In genomic region chr1:233945573-233945972, GRCh38 we compare ENCODE assay signal across 20 cellular contexts. TPM values are rescaled to one million over a fixed set of nuclear protein-coding genes. Genes with fewer than 3 reads are reported as not detected.
DNase-seq lines count a peak whose midpoint lies in the region; ATAC-seq, FAIRE-seq and TF ChIP-seq lines count a peak whose summit lies in the region.
"Had no signal": no experiment of that assay in that cellular context is flagged by ENCODE, and none has a peak within 500 bp of the region (broad histone marks: within the 10 kb centered on the region; RNA-seq: fewer than 3 reads in every experiment).

No MANE protein-coding gene starts in this region.

- TF ChIP-seq POLR2A in breast epithelium (IDR thresholded peaks at IDR 0.05) = no peak
- no peak for TF ChIP-seq POLR2A in K562 (conservative IDR thresholded peaks at IDR 0.05)

- H3K9me1 ChIP-seq in K562 (ENCODE audit: control insufficient read depth, insufficient read depth, low read length) = no peaks in the 10 kb centered on the region

- H3K9me3 ChIP-seq in breast epithelium (peaks cover 2 to 4% of the 10 kb centered on the region in 2 donors), K562 (replicated peaks; ENCODE audit: control insufficient read depth, insufficient read depth, low read depth, low read length) (no peaks in the 10 kb centered on the region)
- H3K9me3 ChIP-seq: Caco-2, esophagus muscularis mucosa had no signal

- no peaks in the 10 kb centered on the region for H3K79me2 ChIP-seq in K562 (ENCODE audit: control insufficient read depth, insufficient read depth, low read length)

- TF ChIP-seq CTCF in MCF 10A (IDR thresholded peaks at IDR 0.05; ENCODE audit: unreplicated experiment) = no peak
- TF ChIP-seq CTCF in breast epithelium (IDR thresholded peaks at IDR 0.05) = no peak
- TF ChIP-seq CTCF in K562 (IDR thresholded peaks at IDR 0.05 in 2 of 3, conservative IDR thresholded peaks at IDR 0.05 in 1 of 3; ENCODE audit: insufficient read depth in 2 of 3, low read depth in 1 of 3, low read length in 3 of 3) = no peak

- H3K36me3 ChIP-seq in breast epithelium (no peaks in the 10 kb centered on the region), K562 (ENCODE audit: control insufficient read depth, insufficient read depth, low read length) (no peaks in the 10 kb centered on the region)
- H3K36me3 ChIP-seq: esophagus muscularis mucosa, tibial nerve had no signal

- H3K4me1 Mint-ChIP-seq in MCF 10A (ENCODE audit: insufficient read depth, unreplicated experiment) = peaks cover 7% of the 10 kb centered on the region
- H3K4me1 Mint-ChIP-seq: activated CD4-positive, alpha-beta T cell treated with anti-CD3 and anti-CD28 coated beads, Interleukin-2, amount 10 ng/mL, durations not matched to agents 24 days and 14 days; activated naive CD8-positive, alpha-beta T cell treated with anti-CD3 and anti-CD28 coated beads for 36 hours; naive B cell had no signal

- H3K4me3 Mint-ChIP-seq in MCF 10A (ENCODE audit: unreplicated experiment) = no peak overlapping the region
- H3K4me3 Mint-ChIP-seq: activated CD4-positive, alpha-beta T cell treated with anti-CD3 and anti-CD28 coated beads, Interleukin-2, amount 10 ng/mL, durations not matched to agents 24 days and 14 days; activated naive CD8-positive, alpha-beta T cell treated with anti-CD3 and anti-CD28 coated beads for 36 hours; naive B cell had no signal

- no peaks in the 10 kb centered on the region for H3K27me3 ChIP-seq in breast epithelium
- H3K27me3 ChIP-seq in K562 (ENCODE audit: control insufficient read depth in 2 of 2, insufficient read depth in 2 of 2, low read length in 2 of 2) = peaks cover 4 to 13% of the 10 kb centered on the region in 2 experiments; a peak in 3 of 5 replicates
- H3K27me3 ChIP-seq: esophagus muscularis mucosa, tibial nerve had no signal

- H3K4me1 ChIP-seq in breast epithelium = no peaks in the 10 kb centered on the region
- H3K4me1 ChIP-seq in K562 (replicated peaks in 1 of 2; ENCODE audit: control insufficient read depth in 2 of 2, insufficient read depth in 2 of 2, low read length in 2 of 2) = no peaks in the 10 kb centered on the region
- H3K4me1 ChIP-seq: Caco-2, esophagus muscularis mucosa, tibial nerve had no signal

- H3K27ac Mint-ChIP-seq in MCF 10A (ENCODE audit: low read depth, unreplicated experiment) = no peak overlapping the region
- H3K27ac Mint-ChIP-seq: activated CD4-positive, alpha-beta T cell treated with anti-CD3 and anti-CD28 coated beads, Interleukin-2, amount 10 ng/mL, durations not matched to agents 24 days and 14 days; activated naive CD8-positive, alpha-beta T cell treated with anti-CD3 and anti-CD28 coated beads for 36 hours; naive B cell had no signal

- H3K9ac ChIP-seq in K562 (ENCODE audit: insufficient read depth in 1 of 2, low read depth in 2 of 2, low read length in 2 of 2) = no peak overlapping the region

- in situ Hi-C loops in K562 (cut with MboI) = no loop called here

- no peak for TF ChIP-seq EP300 in K562 (IDR thresholded peaks at IDR 0.05; ENCODE audit: low read length)

- H3K27me3 Mint-ChIP-seq in MCF 10A (ENCODE audit: insufficient read depth, unreplicated experiment) = no peaks in the 10 kb centered on the region

- intact Hi-C loops in MCF 10A (cut with micrococcal nuclease) = no loop called here
- intact Hi-C loops in breast epithelium (cut with DNase I; ENCODE audit: low total_unique reads) = no loop called here
- intact Hi-C loops in K562 (cut with micrococcal nuclease) = no loop called here

- no peaks in the 10 kb centered on the region for H4K20me1 ChIP-seq in K562 (replicated peaks; ENCODE audit: control insufficient read depth, insufficient read depth, low read length)

- no peak overlapping the region for H3K4me3 ChIP-seq in breast epithelium
- H3K4me3 ChIP-seq in K562 = no peak overlapping the region
- H3K4me3 ChIP-seq: esophagus muscularis mucosa, lung, smooth muscle cell, tibial nerve had no signal

- H3K27ac ChIP-seq in breast epithelium (no peak overlapping the region), K562 (ENCODE audit: extremely low read depth, low read depth, low read length) (no peak overlapping the region)
- H3K27ac ChIP-seq: esophagus muscularis mucosa, tibial nerve had no signal

- H2AFZ ChIP-seq in K562 (ENCODE audit: low read depth, low read length) = no peak overlapping the region

- no peaks in the 10 kb centered on the region for H3K36me3 Mint-ChIP-seq in MCF 10A (ENCODE audit: insufficient read depth, unreplicated experiment)
- H3K36me3 Mint-ChIP-seq: activated naive CD8-positive, alpha-beta T cell treated with anti-CD3 and anti-CD28 coated beads for 36 hours had no signal

- 2% methylated on average over 3 of the region's 3 CpGs for WGBS in K562 (ENCODE audit: insufficient coverage, low coverage, missing lambda C conversion rate)

- peaks cover 5% of the 10 kb centered on the region for H3K9me3 Mint-ChIP-seq in MCF 10A (ENCODE audit: unreplicated experiment)
- H3K9me3 Mint-ChIP-seq: activated CD4-positive, alpha-beta T cell treated with anti-CD3 and anti-CD28 coated beads, Interleukin-2, amount 10 ng/mL, durations not matched to agents 24 days and 14 days; activated naive CD8-positive, alpha-beta T cell treated with anti-CD3 and anti-CD28 coated beads for 36 hours had no signal

- BruUV-seq in MCF 10A (replicated peaks; lab: Mats Ljungman, UMichigan) = no TSS peak
- BruUV-seq in K562 (replicated peaks; lab: Mats Ljungman, UMichigan) = no TSS peak

- DNase-seq in MCF 10A (ENCODE audit: unreplicated experiment) (peak; percentile 21), breast epithelium (ENCODE audit: low spot score in 2 of 2) (no peak), LoVo (ENCODE audit: low spot score) (peak; percentile 26), K562 (ENCODE audit: extremely low read depth in 1 of 4, low spot score in 3 of 4) (no peak), renal cortical epithelial cell (ENCODE audit: low read depth) (peak; percentile 97), NCI-H128 (lab: John Stamatoyannopoulos, UW; ENCODE audit: unreplicated experiment) (no peak), COLO668 (lab: John Stamatoyannopoulos, UW; ENCODE audit: unreplicated experiment) (no peak)
- DNase-seq: activated CD4-positive, alpha-beta T cell treated with anti-CD3 and anti-CD28 coated beads, Interleukin-2, amount 10 ng/mL, durations not matched to agents 24 days and 14 days; activated naive CD8-positive, alpha-beta T cell treated with anti-CD3 and anti-CD28 coated beads for 36 hours; activated T-cell treated with anti-CD3 and anti-CD28 coated beads, Interleukin-2, amount 50 U/mL, for 48 hours; Caco-2; GDM1; naive B cell had no signal

- H3K4me2 ChIP-seq in K562 (ENCODE audit: insufficient read depth, low read length) = no peak overlapping the region
- H3K4me2 ChIP-seq: smooth muscle cell had no signal

- CTCF ChIA-PET in MCF 10A (lab: Yijun Ruan, JAX) = interaction anchor here (1.2 kb wide), 1 partner anchor 121 kb away, joined by 3 read pairs; no protein-coding TSS in a partner anchor
- CTCF ChIA-PET in K562 (lab: Yijun Ruan, JAX; ENCODE audit: low intra/inter-chr PET ratio) = interaction anchor here (0.6 kb wide), 1 partner anchor 60 kb away, joined by 3 read pairs; no protein-coding TSS in a partner anchor

- POLR2A ChIA-PET in MCF 10A (lab: Yijun Ruan, JAX) = no interaction called here
- POLR2A ChIA-PET in K562 (lab: Yijun Ruan, JAX) = interaction anchor here (0.6 kb wide), 1 partner anchor 41 kb away, joined by 4 read pairs; the partner anchor contains the start of gene SLC35F3

- ATAC-seq in K562 (no peak), HG02623 (IDR thresholded peaks at IDR 0.05; ENCODE audit: unreplicated experiment) (no peak)

- no peak for FAIRE-seq in K562 (lab: Jason Lieb, UNC)

- no peak for TF ChIP-seq RAD21 in K562 (CRISPR knock-in tag; conservative IDR thresholded peaks at IDR 0.05 in 1 of 2, IDR thresholded peaks at IDR 0.05 in 1 of 2)

TF ChIP-seq in K562, 482 proteins besides CTCF, POLR2A, EP300 and RAD21:
- TF ChIP-seq ELF4 (CRISPR knock-in tag; IDR thresholded peaks at IDR 0.05) = no peak
- TF ChIP-seq FOSL1 (tag; conservative IDR thresholded peaks at IDR 0.05) = peak; percentile 68

RNA-seq across cellular contexts. Expression of gene SLC35F3, which starts 41.1 kb away (rescaled TPM):
- 2.9 and 3.3 TPM in 2 replicates for total RNA-seq in MCF 10A (2022)
- 10 to 100 TPM in 1 of 3 donors, 1 to 10 TPM in 1, not detected in 1; 8.8 to 13.0 TPM for total RNA-seq in breast epithelium
- 0.21 and 0.23 TPM in 2 replicates for total RNA-seq in K562 (2011; cell fraction: chromatin; rRNA removed; ENCODE audit: low replicate concordance)
- total RNA-seq in K562 (2011; cell fraction: nucleolus; rRNA removed) = 0.26 and 0.33 TPM in 2 replicates
- total RNA-seq in K562 (2011; cell fraction: nucleoplasm; rRNA removed) = 0.29 TPM in 1 of 2 replicates, not detected in the other
- total RNA-seq in K562 (2014; rRNA removed) = not detected in 2 replicates
- not detected in 2 replicates for total RNA-seq in K562 (2014; rRNA removed; fragmentation: Illumina TruSeq; extraction: Trizol)
- total RNA-seq in K562 (2015; rRNA removed; fragmentation: Illumina TruSeq; extraction: Trizol) = not detected in 2 replicates
- 0.07 and 0.11 TPM in 2 replicates for total RNA-seq in K562 (2021)
- 0.04 TPM in 1 of 2 replicates, not detected in the other for polyA plus RNA-seq in K562 (2011; rRNA removed)
- 0.06 TPM in 1 of 2 replicates, not detected in the other for polyA plus RNA-seq in K562 (2011; cell fraction: cytosol; rRNA removed)
- polyA plus RNA-seq in K562 (2011; cell fraction: nucleus; rRNA removed) = 0.04 and 0.06 TPM in 2 replicates
- 0.03 and 0.36 TPM in 2 replicates for polyA plus RNA-seq in K562 (2012)
- polyA plus RNA-seq in K562 (2014; fragmentation: Illumina TruSeq; extraction: Trizol) = 0.04 TPM in 1 of 2 replicates, not detected in the other
- polyA plus RNA-seq in K562 (2014; fragmentation: Nextera tagmentation; extraction: Ambion mirVana) = not detected
- polyA plus RNA-seq in K562 (2014; rRNA removed) = 0.26 TPM in 1 of 2 replicates, not detected in the other
- polyA minus RNA-seq in K562 (2011; rRNA and poly(A)+ RNA removed) = 0.14 TPM in 1 of 2 replicates, not detected in the other
- polyA minus RNA-seq in K562 (2011; cell fraction: cytosol; rRNA and poly(A)+ RNA removed) = not detected in 2 replicates
- not detected in 2 replicates for polyA minus RNA-seq in K562 (2011; cell fraction: nucleus; rRNA and poly(A)+ RNA removed)
- total RNA-seq in renal cortical epithelial cell = 2.7 and 8.3 TPM in 2 replicates
- total RNA-seq: Caco-2, glomerular endothelial cell, posterior vena cava had no signal

Comparison
In these comparisons a context has a peak if more than half of its experiments do, and no peak if none do; other contexts are left out.
1. DNase-seq: peak in MCF 10A (single experiment), LoVo (single experiment) and renal cortical epithelial cell (single experiment); none in breast epithelium (0 of 2), K562 (0 of 4), NCI-H128 (single experiment) and COLO668 (single experiment).